Comparison of ENCODE assay signal across 11 cellular contexts in the genomic region with DNA sequence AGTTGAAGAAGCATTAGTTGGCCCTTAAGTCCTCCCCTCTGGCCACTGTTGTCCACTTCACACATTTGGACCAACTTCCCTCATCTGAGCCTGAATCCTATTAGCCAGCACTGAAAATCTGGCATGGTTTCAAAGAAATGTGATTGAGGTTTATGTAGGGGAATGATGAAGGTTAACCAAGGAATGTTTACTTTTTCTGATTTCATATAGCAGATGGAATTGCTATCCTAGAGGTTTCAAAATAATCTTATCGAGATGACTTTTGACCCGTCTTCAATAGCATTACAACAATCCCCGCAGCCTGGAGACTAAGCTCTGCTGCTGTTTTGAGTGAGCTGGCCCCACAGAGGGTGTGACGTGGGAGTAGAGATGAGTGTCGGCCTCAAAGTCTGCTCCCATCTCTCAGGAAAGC. TPM values are rescaled to one million over a fixed set of nuclear protein-coding genes. Genes with fewer than 3 reads are reported as not detected.
DNase-seq lines count a peak whose midpoint lies in the region; ATAC-seq, FAIRE-seq and TF ChIP-seq lines count a peak whose summit lies in the region.
"Had no signal": no experiment of that assay in that cellular context is flagged by ENCODE, and none has a peak within 500 bp of the region (broad histone marks: within the 10 kb centered on the region; RNA-seq: fewer than 3 reads in every experiment).

No MANE protein-coding gene starts in this region.

- peak overlapping the region in 1 of 2 donors; percentile 19 for H3K9ac ChIP-seq in mucosa of rectum (ENCODE audit: low read depth in 1 of 2, low read length in 2 of 2)

- peaks cover 21% of the 10 kb centered on the region for H3K36me3 Mint-ChIP-seq in Caco-2 (ENCODE audit: insufficient read depth, unreplicated experiment)
- H3K36me3 Mint-ChIP-seq: CD8-positive, alpha-beta T cell had no signal

- DNase-seq in Caco-2 (peak; percentile 82 to 89), RCC 7860 (ENCODE audit: low spot score) (peak; percentile 45), esophagus squamous epithelium (lab: John Stamatoyannopoulos, UW) (no peak), HUDEP-2 (lab: John Stamatoyannopoulos, UW; ENCODE audit: unreplicated experiment in 76 of 76) (no peak), DMS153 (lab: John Stamatoyannopoulos, UW) (no peak)
- DNase-seq: CD8-positive, alpha-beta T cell; stimulated activated naive CD4-positive, alpha-beta T cell had no signal

- TF ChIP-seq CTCF in Caco-2 (IDR thresholded peaks at IDR 0.05; ENCODE audit: insufficient read depth in 1 of 2, low read depth in 1 of 2, low read length in 1 of 2, severe bottlenecking in 1 of 2, unreplicated experiment in 1 of 2) (no peak), esophagus squamous epithelium (IDR thresholded peaks at IDR 0.05) (no peak)

- H3K9me3 ChIP-seq in Caco-2 (no peaks in the 10 kb centered on the region), esophagus squamous epithelium (no peaks in the 10 kb centered on the region), mucosa of rectum (ENCODE audit: control insufficient read depth in 2 of 2, low read length in 2 of 2) (no peaks in the 10 kb centered on the region)

- H3K4me1 Mint-ChIP-seq in Caco-2 (ENCODE audit: low read depth, unreplicated experiment): peaks cover 60% of the 10 kb centered on the region

- peak; percentile 33 for FAIRE-seq in RCC 7860 (lab: Jason Lieb, UNC)
- FAIRE-seq: colon had no signal

- POLR2A ChIA-PET in Caco-2 (lab: Charles Lee): interaction anchor here (0.6 to 1.7 kb wide), 3 partner anchors 24 to 55 kb away, joined by 3 to 13 read pairs (median 4); no protein-coding TSS in a partner anchor

- H3K4me1 ChIP-seq in Caco-2 (peaks cover 99% of the 10 kb centered on the region), esophagus squamous epithelium (peaks cover 17 to 88% (median 34%) of the 10 kb centered on the region in 3 donors), mucosa of rectum (ENCODE audit: control insufficient read depth in 2 of 2, insufficient read depth in 2 of 2, low read length in 2 of 2) (peaks cover 24 to 51% of the 10 kb centered on the region in 2 donors)

- no peaks in the 10 kb centered on the region for H3K36me3 ChIP-seq in Caco-2 (ENCODE audit: control insufficient read depth, insufficient read depth, low read length)
- H3K36me3 ChIP-seq in esophagus squamous epithelium: no peaks in the 10 kb centered on the region
- no peaks in the 10 kb centered on the region for H3K36me3 ChIP-seq in mucosa of rectum (ENCODE audit: control insufficient read depth in 2 of 2, insufficient read depth in 2 of 2, low read length in 2 of 2)

- TF ChIP-seq POLR2A in esophagus squamous epithelium (IDR thresholded peaks at IDR 0.05): no peak

- BruUV-seq in Caco-2 (replicated peaks; lab: Mats Ljungman, UMichigan): no TSS peak

- WGBS in esophagus squamous epithelium, 2 donors: 60 to 68% methylated on average over 5 of the region's 5 CpGs

- no peaks in the 10 kb centered on the region for H3K27me3 Mint-ChIP-seq in Caco-2 (ENCODE audit: insufficient read depth, unreplicated experiment)

- CTCF ChIA-PET in Caco-2 (lab: Charles Lee): interaction anchor here (0.8 to 1.3 kb wide), 4 partner anchors 17 to 55 kb away, joined by 3 to 5 read pairs (median 4); no protein-coding TSS in a partner anchor

- ATAC-seq in GM19023 (IDR thresholded peaks at IDR 0.05; ENCODE audit: unreplicated experiment) (no peak), HG02840 (IDR thresholded peaks at IDR 0.05; ENCODE audit: low FRiP score, unreplicated experiment) (no peak)
- ATAC-seq: CD8-positive, alpha-beta T cell had no signal

- intact Hi-C loops in Caco-2 (cut with micrococcal nuclease; ENCODE audit: unreplicated experiment): loop anchor here (1.0 kb wide), 4 partner anchors 12 to 118 kb away; no protein-coding TSS in a partner anchor
- intact Hi-C loops in esophagus squamous epithelium (cut with DNase I): no loop called here

- H3K4me3 ChIP-seq in Caco-2 (ENCODE audit: low read depth, low read length) (no peak overlapping the region), esophagus squamous epithelium (peak overlapping the region in 1 of 4 donors; percentile 9), mucosa of rectum (ENCODE audit: low read length in 2 of 2) (no peak overlapping the region)

- H3K9me3 Mint-ChIP-seq in Caco-2 (ENCODE audit: unreplicated experiment): no peaks in the 10 kb centered on the region
- H3K9me3 Mint-ChIP-seq: CD8-positive, alpha-beta T cell had no signal

- no peaks in the 10 kb centered on the region for H3K27me3 ChIP-seq in Caco-2 (replicated peaks; ENCODE audit: control insufficient read depth, insufficient read depth, low read length)
- no peaks in the 10 kb centered on the region for H3K27me3 ChIP-seq in esophagus squamous epithelium
- no peaks in the 10 kb centered on the region for H3K27me3 ChIP-seq in mucosa of rectum (ENCODE audit: control insufficient read depth in 2 of 2, insufficient read depth in 2 of 2, low read length in 2 of 2)

- H3K27ac ChIP-seq in esophagus squamous epithelium: peak overlapping the region; percentile 66 to 76 (median 74)
- H3K27ac ChIP-seq in mucosa of rectum (ENCODE audit: low read depth in 2 of 2, low read length in 2 of 2): peak overlapping the region; percentile 65 to 73

- peak overlapping the region; percentile 96 for H3K27ac Mint-ChIP-seq in Caco-2 (ENCODE audit: unreplicated experiment)
- H3K27ac Mint-ChIP-seq: CD8-positive, alpha-beta T cell had no signal

- peak overlapping the region; percentile 65 for H3K4me3 Mint-ChIP-seq in Caco-2 (ENCODE audit: unreplicated experiment)
- H3K4me3 Mint-ChIP-seq: CD8-positive, alpha-beta T cell had no signal

RNA-seq across cellular contexts. Expression of gene SCHIP1, which starts 51.9 kb away (rescaled TPM):
- total RNA-seq in Caco-2 (2022): 3.0 and 3.4 TPM in 2 replicates
- total RNA-seq in esophagus squamous epithelium: 1 to 10 TPM in 2 of 4 donors, under 1 TPM in 2; 0.30 to 5.5 (median 0.83) TPM
- total RNA-seq: CD8-positive, alpha-beta T cell had no signal

Comparison
In these comparisons a context has a peak if more than half of its experiments do, and no peak if none do; other contexts are left out.
1. DNase-seq: peak in Caco-2 (2 of 2) and RCC 7860 (single experiment); none in esophagus squamous epithelium (single experiment), HUDEP-2 (0 of 76) and DMS153 (single experiment).